ENCODE assay signal across 8 cellular contexts in genomic region chr14:77181603-77182437, GRCh38. TPM values are rescaled to one million over a fixed set of nuclear protein-coding genes. Genes with fewer than 3 reads are reported as not detected.
A peak's percentile ranks its signal among the peaks of the same experiment; 100 is the strongest.
DNase-seq lines count a peak whose midpoint lies in the region; ATAC-seq and TF ChIP-seq lines count a peak whose summit lies in the region.

TSS of gene TMEM63C (plus strand) at chr14:77181798. CDS start at chr14:77218814, 37,016 bp downstream.

- H3K27ac ChIP-seq in dorsolateral prefrontal cortex, result peak within 1 kb of the TSS in 40 of 59 donors; percentile 1 to 81 (median 49)

- peak within 1 kb of the TSS; percentile 58 for H3K27ac Mint-ChIP-seq in stimulated activated effector memory CD8-positive, alpha-beta T cell treated with anti-CD3 and anti-CD28 coated beads, Interleukin-12 subunit alpha, Interleukin-12 subunit beta, amount 100 ng/mL, for 72 hours

- no peaks in the 10 kb centered on the region for H3K9me3 Mint-ChIP-seq in stimulated activated effector memory CD8-positive, alpha-beta T cell treated with anti-CD3 and anti-CD28 coated beads, Interleukin-12 subunit alpha, Interleukin-12 subunit beta, amount 100 ng/mL, for 72 hours

- H3K9me3 ChIP-seq in ES-I3 (ENCODE audit: control insufficient read depth, insufficient read depth, low read length), result no peaks in the 10 kb centered on the region

- DNase-seq in NCI-H345 treated with DMSO at 0.1 percent for 48 hours (lab: John Stamatoyannopoulos, UW; ENCODE audit: unreplicated experiment) (peak; percentile 71), dorsolateral prefrontal cortex (peak in 8 of 10 donors; percentile 73 to 87 (median 80)), midbrain (lab: John Stamatoyannopoulos, UW) (peak; percentile 40)
- peak; percentile 34 for DNase-seq in activated CD4-positive, alpha-beta T cell treated with anti-CD3 and anti-CD28 coated beads, Interleukin-2, amount 50 U/mL, for 1 hour
- DNase-seq in stimulated activated effector memory CD8-positive, alpha-beta T cell treated with anti-CD3 and anti-CD28 coated beads, Interleukin-12 subunit alpha, Interleukin-12 subunit beta, amount 100 ng/mL, for 72 hours (ENCODE audit: low spot score in 2 of 2), result peak; percentile 32 to 70

- H3K4me1 Mint-ChIP-seq in stimulated activated effector memory CD8-positive, alpha-beta T cell treated with anti-CD3 and anti-CD28 coated beads, Interleukin-12 subunit alpha, Interleukin-12 subunit beta, amount 100 ng/mL, for 72 hours, result peaks cover 31% of the 10 kb centered on the region

- H3K4me3 Mint-ChIP-seq in stimulated activated effector memory CD8-positive, alpha-beta T cell treated with anti-CD3 and anti-CD28 coated beads, Interleukin-12 subunit alpha, Interleukin-12 subunit beta, amount 100 ng/mL, for 72 hours, result peak within 1 kb of the TSS; percentile 67

- no peaks in the 10 kb centered on the region for H3K36me3 Mint-ChIP-seq in stimulated activated effector memory CD8-positive, alpha-beta T cell treated with anti-CD3 and anti-CD28 coated beads, Interleukin-12 subunit alpha, Interleukin-12 subunit beta, amount 100 ng/mL, for 72 hours

- H3K36me3 ChIP-seq in ES-I3 (ENCODE audit: insufficient read depth, low read length), result no peaks in the 10 kb centered on the region

- ATAC-seq in HG03060 (IDR thresholded peaks at IDR 0.05; ENCODE audit: low read depth, unreplicated experiment) (peak; percentile 78), HG02981 (IDR thresholded peaks at IDR 0.05; ENCODE audit: unreplicated experiment) (no peak)
- peak; percentile 87 for ATAC-seq in stimulated activated effector memory CD8-positive, alpha-beta T cell treated with anti-CD3 and anti-CD28 coated beads, Interleukin-12 subunit alpha, Interleukin-12 subunit beta, amount 100 ng/mL, for 72 hours

- H3K4me3 ChIP-seq in dorsolateral prefrontal cortex, result peak within 1 kb of the TSS; percentile 31 to 75 (median 63)

- intact Hi-C loops in dorsolateral prefrontal cortex (cut with DNase I), result loop anchor here in 1 of 2 donors (2.0 kb wide), 1 partner anchor 23 kb away; no protein-coding TSS in a partner anchor

- TF ChIP-seq CTCF in dorsolateral prefrontal cortex (IDR thresholded peaks at IDR 0.05 in 54 of 56, conservative IDR thresholded peaks at IDR 0.05 in 2 of 56; ENCODE audit: low read depth in 1 of 56, partially characterized antibody in 56 of 56), result no peak

- H3K4me1 ChIP-seq in ES-I3 (ENCODE audit: insufficient read depth, low read length), result peaks cover 3% of the 10 kb centered on the region; the same call in 1 of the 2 replicates

- peak within 1 kb of the TSS; percentile 58; the same call in 1 of the 2 replicates for H3K9ac ChIP-seq in ES-I3 (ENCODE audit: low read depth, low read length)

- H3K27me3 ChIP-seq in dorsolateral prefrontal cortex, result peaks cover 0 to 15% (median 0%) of the 10 kb centered on the region in 45 donors

RNA-seq across cellular contexts. Expression of gene TMEM63C, which starts in this region (rescaled TPM):
- total RNA-seq in dorsolateral prefrontal cortex, result 100 to 1,000 TPM in 1 of 120 experiments, 10 to 100 TPM in 119; 19.9 to 103 (median 62.0) TPM
